8 cellular contexts compared by ENCODE assay signal in genomic region chr6:28838634-28839442, GRCh38.
A peak's percentile ranks its signal among the peaks of the same experiment; 100 is the strongest.
DNase-seq lines count a peak whose midpoint lies in the region; FAIRE-seq and TF ChIP-seq lines count a peak whose summit lies in the region.

No MANE protein-coding gene starts in this region.

- peak overlapping the region; percentile 91 for H3K27ac ChIP-seq in neural cell (ENCODE audit: low read length)

- TF ChIP-seq EP300 in neural cell (conservative IDR thresholded peaks at IDR 0.05; ENCODE audit: poor library complexity, severe bottlenecking), result no peak

- H3K4me3 ChIP-seq in fibroblast of villous mesenchyme (ENCODE audit: low read depth, low read length) (peak overlapping the region; percentile 82), neural cell (ENCODE audit: low read length) (peak overlapping the region; percentile 80)

- peaks cover 7% of the 10 kb centered on the region for H3F3A ChIP-seq in neural cell (ENCODE audit: insufficient read depth, low read length, poor library complexity, severe bottlenecking)

- no peaks in the 10 kb centered on the region for H3K9me3 ChIP-seq in neural cell (ENCODE audit: low read length)

- TF ChIP-seq POLR2A in H54 (IDR thresholded peaks at IDR 0.05; ENCODE audit: low read depth, low read length), result no peak

- TF ChIP-seq CTCF in fibroblast of villous mesenchyme (IDR thresholded peaks at IDR 0.05; ENCODE audit: insufficient read depth, low read depth, low read length), result peak; percentile 63
- peak; percentile 87 for TF ChIP-seq CTCF in neural cell (IDR thresholded peaks at IDR 0.05; ENCODE audit: poor library complexity, severe bottlenecking)

- H3K9me2 ChIP-seq in neural cell (ENCODE audit: insufficient read depth, low read length), result no peaks in the 10 kb centered on the region

- peak; percentile 79 for DNase-seq in DMS79 treated with DMSO at 0.1 percent for 48 hours (lab: John Stamatoyannopoulos, UW)
- DNase-seq in H54 (ENCODE audit: insufficient read length, low spot score), result peak; percentile 65
- DNase-seq in M059J (ENCODE audit: low read depth), result peak; percentile 90
- DNase-seq in SHP77 (lab: John Stamatoyannopoulos, UW), result peak; percentile 83 to 87
- peak; percentile 63 for DNase-seq in activated effector memory CD4-positive, alpha-beta T cell treated with Interleukin-2 at 50 U/mL for 16 hours
- peak; percentile 74 for DNase-seq in fibroblast of villous mesenchyme (ENCODE audit: low read depth)
- peak; percentile 84 for DNase-seq in stimulated activated naive CD4-positive, alpha-beta T cell treated with Interleukin-2 at 50 U/mL for 16 hours (lab: John Stamatoyannopoulos, UW)

- TF ChIP-seq RAD21 in neural cell (conservative IDR thresholded peaks at IDR 0.05), result peak; percentile 53

- no peaks in the 10 kb centered on the region for H3K36me3 ChIP-seq in neural cell (ENCODE audit: insufficient read depth, low read length)

- peak; percentile 92 for FAIRE-seq in H54 (lab: Jason Lieb, UNC)

- peak overlapping the region; percentile 69 for H3K4me2 ChIP-seq in neural cell (ENCODE audit: low read length)

- peak overlapping the region; percentile 68 for H2AFZ ChIP-seq in neural cell (ENCODE audit: low read depth, low read length)

- H3K9ac ChIP-seq in neural cell (ENCODE audit: low read length), result peak overlapping the region; percentile 74

- H3K79me2 ChIP-seq in neural cell (replicated peaks; ENCODE audit: insufficient read depth, low read length), result no peaks in the 10 kb centered on the region

- H3K27me3 ChIP-seq in neural cell (ENCODE audit: insufficient read depth, low read depth, low read length), result peaks cover 6% of the 10 kb centered on the region

- H4K20me1 ChIP-seq in neural cell (ENCODE audit: insufficient read depth), result no peaks in the 10 kb centered on the region

TF ChIP-seq in neural cell, 6 proteins besides CTCF, POLR2A, EP300 and RAD21:
- TF ChIP-seq TAF1 (IDR thresholded peaks at IDR 0.05; ENCODE audit: low read depth) (no peak), SMC3 (conservative IDR thresholded peaks at IDR 0.05; ENCODE audit: poor library complexity) (peak; percentile 64), MXI1 (conservative IDR thresholded peaks at IDR 0.05; ENCODE audit: poor library complexity, severe bottlenecking) (peak; percentile 68), EZH2 (IDR thresholded peaks at IDR 0.05; ENCODE audit: borderline replicate concordance, insufficient read depth, low read length, poor library complexity, severe bottlenecking) (no peak), POLR2AphosphoS5 (IDR thresholded peaks at IDR 0.05) (no peak)
- TF ChIP-seq, protein P1, sequence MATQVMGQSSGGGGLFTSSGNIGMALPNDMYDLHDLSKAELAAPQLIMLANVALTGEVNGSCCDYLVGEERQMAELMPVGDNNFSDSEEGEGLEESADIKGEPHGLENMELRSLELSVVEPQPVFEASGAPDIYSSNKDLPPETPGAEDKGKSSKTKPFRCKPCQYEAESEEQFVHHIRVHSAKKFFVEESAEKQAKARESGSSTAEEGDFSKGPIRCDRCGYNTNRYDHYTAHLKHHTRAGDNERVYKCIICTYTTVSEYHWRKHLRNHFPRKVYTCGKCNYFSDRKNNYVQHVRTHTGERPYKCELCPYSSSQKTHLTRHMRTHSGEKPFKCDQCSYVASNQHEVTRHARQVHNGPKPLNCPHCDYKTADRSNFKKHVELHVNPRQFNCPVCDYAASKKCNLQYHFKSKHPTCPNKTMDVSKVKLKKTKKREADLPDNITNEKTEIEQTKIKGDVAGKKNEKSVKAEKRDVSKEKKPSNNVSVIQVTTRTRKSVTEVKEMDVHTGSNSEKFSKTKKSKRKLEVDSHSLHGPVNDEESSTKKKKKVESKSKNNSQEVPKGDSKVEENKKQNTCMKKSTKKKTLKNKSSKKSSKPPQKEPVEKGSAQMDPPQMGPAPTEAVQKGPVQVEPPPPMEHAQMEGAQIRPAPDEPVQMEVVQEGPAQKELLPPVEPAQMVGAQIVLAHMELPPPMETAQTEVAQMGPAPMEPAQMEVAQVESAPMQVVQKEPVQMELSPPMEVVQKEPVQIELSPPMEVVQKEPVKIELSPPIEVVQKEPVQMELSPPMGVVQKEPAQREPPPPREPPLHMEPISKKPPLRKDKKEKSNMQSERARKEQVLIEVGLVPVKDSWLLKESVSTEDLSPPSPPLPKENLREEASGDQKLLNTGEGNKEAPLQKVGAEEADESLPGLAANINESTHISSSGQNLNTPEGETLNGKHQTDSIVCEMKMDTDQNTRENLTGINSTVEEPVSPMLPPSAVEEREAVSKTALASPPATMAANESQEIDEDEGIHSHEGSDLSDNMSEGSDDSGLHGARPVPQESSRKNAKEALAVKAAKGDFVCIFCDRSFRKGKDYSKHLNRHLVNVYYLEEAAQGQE (IDR thresholded peaks at IDR 0.05; ENCODE audit: borderline replicate concordance), result no peak

Comparison
In these comparisons a context has a peak if more than half of its experiments do, and no peak if none do; other contexts are left out.
1. Peak in every context shown above with its lines: DNase-seq, H3K4me3 ChIP-seq and H3K27ac ChIP-seq.